Comparison of ENCODE assay signal across 12 cellular contexts in genomic region chr3:56724580-56725142, GRCh38. TPM values are rescaled to one million over a fixed set of nuclear protein-coding genes. Genes with fewer than 3 reads are reported as not detected.
A peak's percentile ranks its signal among the peaks of the same experiment; 100 is the strongest.
DNase-seq lines count a peak whose midpoint lies in the region; ATAC-seq and TF ChIP-seq lines count a peak whose summit lies in the region.
"Had no signal": no experiment of that assay in that cellular context is flagged by ENCODE, and none has a peak within 500 bp of the region (broad histone marks: within the 10 kb centered on the region; RNA-seq: fewer than 3 reads in every experiment).

No MANE protein-coding gene starts in this region.

- H3K4me3 Mint-ChIP-seq in activated CD4-positive, alpha-beta T cell treated with anti-CD3 and anti-CD28 coated beads for 36 hours, result no peak overlapping the region
- H3K4me3 Mint-ChIP-seq in IgD-negative memory B cell, result peak overlapping the region in 1 of 4 donors; percentile 14
- peak overlapping the region; percentile 61 for H3K4me3 Mint-ChIP-seq in stimulated activated effector memory CD8-positive, alpha-beta T cell treated with anti-CD3 and anti-CD28 coated beads, Interleukin-12 subunit alpha, Interleukin-12 subunit beta, amount 100 ng/mL, for 72 hours
- H3K4me3 Mint-ChIP-seq: brain had no signal

- peak; percentile 51 for ATAC-seq in activated CD4-positive, alpha-beta T cell treated with anti-CD3 and anti-CD28 coated beads for 36 hours
- peak; percentile 66 for ATAC-seq in stimulated activated effector memory CD8-positive, alpha-beta T cell treated with anti-CD3 and anti-CD28 coated beads, Interleukin-12 subunit alpha, Interleukin-12 subunit beta, amount 100 ng/mL, for 72 hours
- ATAC-seq in GM18498 (IDR thresholded peaks at IDR 0.05; ENCODE audit: unreplicated experiment), result no peak

- POLR2A ChIA-PET in activated CD4-positive, alpha-beta T cell treated with anti-CD3 and anti-CD28 coated beads for 36 hours (lab: Charles Lee), result interaction anchor here (0.6 kb wide), 1 partner anchor 273 kb away, joined by 6 read pairs; no protein-coding TSS in a partner anchor

- H3K36me3 Mint-ChIP-seq in activated CD4-positive, alpha-beta T cell treated with anti-CD3 and anti-CD28 coated beads for 36 hours (ENCODE audit: low read depth), result peaks cover 60% of the 10 kb centered on the region
- peaks cover 9% of the 10 kb centered on the region for H3K36me3 Mint-ChIP-seq in IgD-negative memory B cell
- H3K36me3 Mint-ChIP-seq in stimulated activated effector memory CD8-positive, alpha-beta T cell treated with anti-CD3 and anti-CD28 coated beads, Interleukin-12 subunit alpha, Interleukin-12 subunit beta, amount 100 ng/mL, for 72 hours, result peaks cover 53% of the 10 kb centered on the region

- CTCF ChIA-PET in activated CD4-positive, alpha-beta T cell treated with anti-CD3 and anti-CD28 coated beads for 36 hours (lab: Charles Lee), result interaction anchor here (0.7 to 2.7 kb wide), 11 partner anchors 11 to 271 kb away, joined by 3 to 17 read pairs (median 5); partner anchors contain the start of gene CCDC66

- no peak for DNase-seq in activated CD4-positive, alpha-beta T cell treated with anti-CD3 and anti-CD28 coated beads for 36 hours
- DNase-seq in activated CD4-positive, alpha-beta T cell treated with anti-CD3 and anti-CD28 coated beads, Interleukin-2, amount 50 U/mL, for 4 hours, result no peak
- DNase-seq in astrocyte of the hippocampus (ENCODE audit: low read depth, low spot score) (peak; percentile 35), GM20000 (ENCODE audit: low spot score) (no peak), EL (no peak)
- no peak for DNase-seq in stimulated activated effector memory CD8-positive, alpha-beta T cell treated with anti-CD3 and anti-CD28 coated beads, Interleukin-12 subunit alpha, Interleukin-12 subunit beta, amount 100 ng/mL, for 72 hours (ENCODE audit: low spot score in 2 of 2)
- DNase-seq: left ventricle myocardium inferior, MG63, NCI-H2227 treated with DMSO at 0.1 percent for 48 hours had no signal

- H3K9me3 Mint-ChIP-seq in activated CD4-positive, alpha-beta T cell treated with anti-CD3 and anti-CD28 coated beads for 36 hours (ENCODE audit: low read depth), result no peaks in the 10 kb centered on the region
- no peaks in the 10 kb centered on the region for H3K9me3 Mint-ChIP-seq in IgD-negative memory B cell
- no peaks in the 10 kb centered on the region for H3K9me3 Mint-ChIP-seq in stimulated activated effector memory CD8-positive, alpha-beta T cell treated with anti-CD3 and anti-CD28 coated beads, Interleukin-12 subunit alpha, Interleukin-12 subunit beta, amount 100 ng/mL, for 72 hours

- intact Hi-C loops in activated CD4-positive, alpha-beta T cell treated with anti-CD3 and anti-CD28 coated beads for 36 hours (cut with DNase I, micrococcal nuclease), result loop anchor here (1.0 to 2.0 kb wide), 4 partner anchors 28 to 64 kb away; no protein-coding TSS in a partner anchor

- TF ChIP-seq CTCF in GM20000 (IDR thresholded peaks at IDR 0.05; ENCODE audit: extremely low read depth, missing control alignments), result no peak

- peaks cover 30% of the 10 kb centered on the region for H3K4me1 Mint-ChIP-seq in activated CD4-positive, alpha-beta T cell treated with anti-CD3 and anti-CD28 coated beads for 36 hours
- peaks cover 6 to 23% (median 16%) of the 10 kb centered on the region in 3 donors for H3K4me1 Mint-ChIP-seq in IgD-negative memory B cell
- H3K4me1 Mint-ChIP-seq in stimulated activated effector memory CD8-positive, alpha-beta T cell treated with anti-CD3 and anti-CD28 coated beads, Interleukin-12 subunit alpha, Interleukin-12 subunit beta, amount 100 ng/mL, for 72 hours, result peaks cover 60% of the 10 kb centered on the region
- H3K4me1 Mint-ChIP-seq: brain had no signal

- H3K27me3 Mint-ChIP-seq in activated CD4-positive, alpha-beta T cell treated with anti-CD3 and anti-CD28 coated beads for 36 hours, result no peaks in the 10 kb centered on the region
- no peaks in the 10 kb centered on the region for H3K27me3 Mint-ChIP-seq in IgD-negative memory B cell
- H3K27me3 Mint-ChIP-seq: brain had no signal

- H3K27ac Mint-ChIP-seq in activated CD4-positive, alpha-beta T cell treated with anti-CD3 and anti-CD28 coated beads for 36 hours, result peak overlapping the region; percentile 88
- peak overlapping the region in 2 of 3 donors; percentile 40 to 67 for H3K27ac Mint-ChIP-seq in IgD-negative memory B cell
- H3K27ac Mint-ChIP-seq in stimulated activated effector memory CD8-positive, alpha-beta T cell treated with anti-CD3 and anti-CD28 coated beads, Interleukin-12 subunit alpha, Interleukin-12 subunit beta, amount 100 ng/mL, for 72 hours, result peak overlapping the region; percentile 7

RNA-seq across cellular contexts. Expression of gene TASOR, which starts 41.6 kb away (rescaled TPM):
- 10 to 100 TPM; 56.8 to 65.6 TPM for total RNA-seq in activated CD4-positive, alpha-beta T cell treated with anti-CD3 and anti-CD28 coated beads for 36 hours
- polyA plus RNA-seq in IgD-negative memory B cell, result 32.3 TPM

Comparison
In these comparisons a context has a peak if more than half of its experiments do, and no peak if none do; other contexts are left out.
1. H3K27ac Mint-ChIP-seq: peak in every context shown above with its lines; median percentile 88 in activated CD4-positive, alpha-beta T cell treated with anti-CD3 and anti-CD28 coated beads for 36 hours; 54 in IgD-negative memory B cell; 7 in stimulated activated effector memory CD8-positive, alpha-beta T cell treated with anti-CD3 and anti-CD28 coated beads, Interleukin-12 subunit alpha, Interleukin-12 subunit beta, amount 100 ng/mL, for 72 hours.